Comparison of ENCODE assay signal across 1 cellular context in genomic region chr11:93773601-93774200, GRCh38.
TF ChIP-seq lines count a peak whose summit lies in the region.

No MANE protein-coding gene starts in this region.

TF ChIP-seq in HepG2, 621 proteins besides CTCF, POLR2A, EP300 and RAD21:
- no peak for TF ChIP-seq TCF12 (IDR thresholded peaks at IDR 0.05)
- TF ChIP-seq TCF12 (CRISPR knock-in tag; IDR thresholded peaks at IDR 0.05), result no peak
- no peak for TF ChIP-seq ZNF17 (CRISPR knock-in tag; IDR thresholded peaks at IDR 0.05)
- TF ChIP-seq ZNF891 (CRISPR knock-in tag; IDR thresholded peaks at IDR 0.05), result no peak
- TF ChIP-seq ZNF781 (CRISPR knock-in tag; IDR thresholded peaks at IDR 0.05; ENCODE audit: borderline replicate concordance, not compliant biosample characterization), result no peak
- no peak for TF ChIP-seq POLR2AphosphoS2 (IDR thresholded peaks at IDR 0.05; ENCODE audit: low read depth, low read length)
- TF ChIP-seq IKZF5 (CRISPR knock-in tag; IDR thresholded peaks at IDR 0.05), result no peak
- TF ChIP-seq SKIL (CRISPR knock-in tag; IDR thresholded peaks at IDR 0.05; ENCODE audit: borderline replicate concordance), result no peak
- TF ChIP-seq ZSCAN5A (CRISPR knock-in tag; IDR thresholded peaks at IDR 0.05; ENCODE audit: borderline replicate concordance), result no peak
- TF ChIP-seq ZNF782 (CRISPR knock-in tag; IDR thresholded peaks at IDR 0.05; ENCODE audit: borderline replicate concordance), result no peak
- TF ChIP-seq KLF9 (CRISPR knock-in tag; IDR thresholded peaks at IDR 0.05; ENCODE audit: low read depth), result no peak
